In the genomic region with DNA sequence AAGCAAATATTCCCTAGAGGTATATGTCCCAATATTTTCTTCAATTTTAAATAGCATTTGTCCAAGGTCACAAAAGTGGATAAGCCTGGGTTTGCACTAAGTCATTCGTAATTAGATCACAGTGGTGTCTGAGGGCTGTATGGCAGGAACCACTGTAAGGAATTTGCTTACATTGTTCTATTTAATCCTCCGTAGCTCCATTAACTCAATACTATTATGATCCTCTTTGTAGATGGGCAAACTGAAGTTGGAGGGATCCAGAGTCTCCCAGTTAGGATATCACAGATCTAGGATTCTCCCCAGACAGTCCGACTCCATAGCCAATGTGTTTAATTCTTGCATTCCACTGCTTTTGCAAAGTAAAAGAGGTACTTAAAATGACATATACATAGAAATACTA, we compare ENCODE assay signal across 19 cellular contexts.
"Had no signal": no experiment of that assay in that cellular context is flagged by ENCODE, and none has a peak within 500 bp of the region (broad histone marks: within the 10 kb centered on the region; RNA-seq: fewer than 3 reads in every experiment).

No MANE protein-coding gene starts in this region.

- H3K4me1 ChIP-seq: SJCRH30 had no signal

- H3K4me3 ChIP-seq: SJCRH30 had no signal

- H3K27ac ChIP-seq: SJCRH30 had no signal

- H3K27me3 ChIP-seq: SJCRH30 had no signal

- ATAC-seq: SK-N-SH treated with all-trans-retinoic acid at 6 μM for 48 hours had no signal

- H3K9me3 ChIP-seq: SJCRH30 had no signal

- H3K36me3 ChIP-seq: SJCRH30 had no signal

- DNase-seq: KBM-7, NCI-H1092, NCI-H1105 treated with DMSO at 0.1 percent for 48 hours, NCI-H1417 treated with DMSO at 0.1 percent for 48 hours, NCI-H146, NCI-H1694 treated with DMSO at 0.1 percent for 48 hours, NCI-H1930, NCI-H2081, NCI-H2107, NCI-H2171 treated with DMSO at 0.1 percent for 48 hours, NCI-H345, NCI-H446 treated with DMSO at 0.1 percent for 48 hours, NCI-H510A treated with DMSO at 0.1 percent for 48 hours, NCI-H526, RPMI8226, SHP77 treated with DMSO at 0.1 percent for 48 hours, SJCRH30, T-helper 1 cell had no signal
